Comparison of ENCODE assay signal across 12 cellular contexts in the genomic region with DNA sequence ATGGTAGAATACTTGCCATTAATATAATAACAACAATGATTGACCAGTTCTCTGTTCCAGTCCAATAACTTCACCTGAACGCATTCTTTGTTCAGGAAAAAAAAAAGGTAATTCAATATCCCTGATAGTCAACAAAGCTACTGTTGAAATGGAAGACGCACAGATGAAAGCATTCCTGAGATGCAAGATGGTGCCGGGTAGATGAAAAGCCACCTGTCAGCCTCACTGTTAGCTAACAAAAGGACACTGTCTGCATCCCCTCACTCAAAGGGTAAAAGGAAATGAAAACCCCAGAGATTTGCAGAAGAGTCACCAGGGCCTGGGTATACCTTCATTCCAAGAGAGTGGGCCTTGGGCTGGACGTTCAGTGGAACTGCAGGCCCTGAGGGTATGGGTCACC.
"Had no signal": no experiment of that assay in that cellular context is flagged by ENCODE, and none has a peak within 500 bp of the region (broad histone marks: within the 10 kb centered on the region; RNA-seq: fewer than 3 reads in every experiment).

No MANE protein-coding gene starts in this region.

- H3K27me3 ChIP-seq: cardiac muscle cell, gastrocnemius medialis, transverse colon had no signal

- DNase-seq: activated CD4-positive, alpha-beta T cell treated with anti-CD3 and anti-CD28 coated beads, Interleukin-2, amount 10 ng/mL, durations not matched to agents 7 days and 5 days; activated CD4-positive, CD25-positive, alpha-beta regulatory T cell; activated CD8-positive, alpha-beta memory T cell treated with anti-CD3 and anti-CD28 coated beads for 24 hours; activated naive CD4-positive, alpha-beta T cell treated with anti-CD3 and anti-CD28 coated beads, Interleukin-2, amount 10 ng/mL, durations not matched to agents 7 days and 5 days; gastrocnemius medialis; left ventricle myocardium inferior; occipital lobe; right cardiac atrium; stimulated activated CD4-positive, alpha-beta T cell treated with anti-CD3 and anti-CD28 coated beads, Interleukin-2, amount 100 ng/mL, for 24 hours; stimulated activated naive B cell treated with anti-CD40 and anti-IgM and Interleukin-4, amounts not matched to agents 10 μg/mL and 1 μg/mL and 100 μg/mL, for 72 hours; transverse colon had no signal

- H3K4me1 ChIP-seq: gastrocnemius medialis, left ventricle myocardium inferior, transverse colon had no signal

- H3K27ac ChIP-seq: cardiac muscle cell, gastrocnemius medialis, left ventricle myocardium inferior, transverse colon had no signal

- H3K9me3 ChIP-seq: gastrocnemius medialis, left ventricle myocardium inferior, transverse colon had no signal

- H3K36me3 ChIP-seq: gastrocnemius medialis, transverse colon had no signal

- H3K4me3 ChIP-seq: cardiac muscle cell, gastrocnemius medialis, left ventricle myocardium inferior, transverse colon had no signal
